Comparison of ENCODE assay signal across 21 cellular contexts in the genomic region with DNA sequence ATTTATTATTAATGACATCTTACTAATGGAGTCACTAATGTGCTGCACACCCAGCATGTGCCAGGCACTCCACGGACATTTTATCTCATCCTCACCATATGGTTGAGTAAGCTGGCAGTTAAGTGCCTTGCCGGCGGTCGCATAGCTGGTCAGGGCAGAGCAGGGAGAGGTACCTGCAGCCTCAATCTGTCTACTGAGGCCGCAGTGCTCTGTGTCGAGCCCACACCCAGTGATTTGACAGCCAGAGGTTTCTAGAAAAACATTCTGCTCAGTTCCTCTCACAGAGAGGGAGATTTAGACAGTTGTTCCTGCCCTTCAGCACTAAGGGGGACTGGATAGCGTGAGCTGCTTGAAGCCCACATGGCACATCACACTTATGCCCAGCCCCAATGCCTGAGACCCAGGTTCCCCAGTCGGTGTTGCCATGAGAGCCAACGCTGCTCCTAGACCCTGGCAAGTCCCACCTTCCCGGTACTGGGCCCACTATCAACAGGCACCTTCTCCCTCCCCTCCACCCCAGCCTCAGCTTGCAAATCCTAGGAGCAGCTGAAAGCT. TPM values are rescaled to one million over a fixed set of nuclear protein-coding genes. Genes with fewer than 3 reads are reported as not detected.
A peak's percentile ranks its signal among the peaks of the same experiment; 100 is the strongest.
DNase-seq lines count a peak whose midpoint lies in the region; ATAC-seq, FAIRE-seq and TF ChIP-seq lines count a peak whose summit lies in the region.
"Had no signal": no experiment of that assay in that cellular context is flagged by ENCODE, and none has a peak within 500 bp of the region (broad histone marks: within the 10 kb centered on the region; RNA-seq: fewer than 3 reads in every experiment).

No MANE protein-coding gene starts in this region.

- TF ChIP-seq CTCF in GM12878 (IDR thresholded peaks at IDR 0.05 in 2 of 3, conservative IDR thresholded peaks at IDR 0.05 in 1 of 3; ENCODE audit: control insufficient read depth in 2 of 3, extremely low read depth in 1 of 3, insufficient read depth in 1 of 3, low read depth in 3 of 3, low read length in 3 of 3) (no peak), right lobe of liver (IDR thresholded peaks at IDR 0.05) (no peak), foreskin fibroblast (IDR thresholded peaks at IDR 0.05; ENCODE audit: low read depth, low read length) (no peak), breast epithelium (IDR thresholded peaks at IDR 0.05) (no peak)
- TF ChIP-seq CTCF in CD8-positive, alpha-beta T cell (IDR thresholded peaks at IDR 0.05) = no peak

- intact Hi-C loops in GM12878 (cut with micrococcal nuclease; ENCODE audit: unreplicated experiment) (no loop called here), right lobe of liver (cut with DNase I) (no loop called here), breast epithelium (cut with DNase I; ENCODE audit: low total_unique reads) (no loop called here)
- intact Hi-C loops in CD8-positive, alpha-beta T cell (cut with DNase I, micrococcal nuclease) = no loop called here

- H3K4me2 ChIP-seq in BLaER1 (peak overlapping the region; percentile 86), GM12878 (ENCODE audit: control insufficient read depth, insufficient read depth) (no peak overlapping the region)

- peaks cover 3% of the 10 kb centered on the region for H3K4me1 Mint-ChIP-seq in CD8-positive, alpha-beta T cell (ENCODE audit: low read depth)

- POLR2A ChIA-PET in GM12878 (lab: Charles Lee) = no interaction called here
- POLR2A ChIA-PET in CD8-positive, alpha-beta T cell (lab: Charles Lee) = no interaction called here

- H3K27me3 Mint-ChIP-seq in CD8-positive, alpha-beta T cell (ENCODE audit: low read depth) = no peaks in the 10 kb centered on the region
- H3K27me3 Mint-ChIP-seq: activated CD4-positive, alpha-beta memory T cell treated with anti-CD3 and anti-CD28 coated beads for 36 hours had no signal

- SMC1A ChIA-PET in GM12878 (lab: Charles Lee; ENCODE audit: uncharacterized antibody, unreplicated experiment) = interaction anchor here (1.0 kb wide), 1 partner anchor 13 kb away, joined by 3 read pairs; no protein-coding TSS in a partner anchor

- no peak for TF ChIP-seq RAD21 in GM12878 (IDR thresholded peaks at IDR 0.05; ENCODE audit: insufficient read depth, low read depth, low read length)

- H3K9me3 Mint-ChIP-seq in CD8-positive, alpha-beta T cell = no peaks in the 10 kb centered on the region
- H3K9me3 Mint-ChIP-seq: activated CD4-positive, alpha-beta memory T cell treated with anti-CD3 and anti-CD28 coated beads for 36 hours; neural crest cell had no signal

- H3K27ac ChIP-seq in BLaER1 (peak overlapping the region; percentile 59), GM12878 (ENCODE audit: control insufficient read depth, insufficient read depth) (no peak overlapping the region), right lobe of liver (peak overlapping the region in 2 of 3 donors; percentile 77 to 93), breast epithelium (no peak overlapping the region)
- H3K27ac ChIP-seq in CD8-positive, alpha-beta T cell (ENCODE audit: low read depth, low read length) = no peak overlapping the region
- H3K27ac ChIP-seq: esophagus squamous epithelium, prostate gland, WERI-Rb-1 had no signal

- no peak for FAIRE-seq in GM12878 (lab: Jason Lieb, UNC)

- ATAC-seq in GM12878 = no peak
- ATAC-seq in right lobe of liver = no peak
- ATAC-seq in CD8-positive, alpha-beta T cell = no peak
- ATAC-seq: left colon had no signal

- H3K9ac ChIP-seq in BLaER1 (peak overlapping the region; percentile 13; the same call in 1 of the 2 replicates), GM12878 (ENCODE audit: control insufficient read depth, insufficient read depth, low read length) (no peak overlapping the region)

- H3K79me2 ChIP-seq in GM12878 (ENCODE audit: control insufficient read depth, insufficient read depth, low read length) = no peaks in the 10 kb centered on the region

- H3K9me3 ChIP-seq in BLaER1 (peaks cover 16% of the 10 kb centered on the region), GM12878 (replicated peaks; ENCODE audit: control insufficient read depth, insufficient read depth, low read length) (no peaks in the 10 kb centered on the region), right lobe of liver (no peaks in the 10 kb centered on the region), breast epithelium (no peaks in the 10 kb centered on the region)
- H3K9me3 ChIP-seq in CD8-positive, alpha-beta T cell (ENCODE audit: low read length) = no peaks in the 10 kb centered on the region
- H3K9me3 ChIP-seq: esophagus squamous epithelium, prostate gland had no signal

- in situ Hi-C loops in G401 (cut with HindIII; ENCODE audit: low sequenced_read_pairs) = no loop called here
- in situ Hi-C loops in GM12878 (cut with MboI) = no loop called here

- no peak overlapping the region for H3K4me3 Mint-ChIP-seq in CD8-positive, alpha-beta T cell
- H3K4me3 Mint-ChIP-seq: activated CD4-positive, alpha-beta memory T cell treated with anti-CD3 and anti-CD28 coated beads for 36 hours; neural crest cell had no signal

- peak; percentile 88 for DNase-seq in G401 (ENCODE audit: low spot score)
- DNase-seq in GM12878 (ENCODE audit: low read depth, low spot score) = no peak
- DNase-seq in right lobe of liver = no peak
- no peak for DNase-seq in foreskin fibroblast
- no peak for DNase-seq in CD8-positive, alpha-beta T cell
- no peak for DNase-seq in breast epithelium (ENCODE audit: low spot score in 2 of 2)
- DNase-seq: activated CD4-positive, alpha-beta memory T cell treated with anti-CD3 and anti-CD28 coated beads for 36 hours; amygdala; COR-L47; effector memory CD4-positive, alpha-beta T cell; esophagus squamous epithelium; GDM1; left colon; NCI-H1694; NCI-H510A; stimulated activated CD4-positive, alpha-beta T cell treated with anti-CD3 and anti-CD28 coated beads, Interleukin-4, amount 100 ng/mL, for 4 hours; WERI-Rb-1 had no signal

- TF ChIP-seq EP300 in GM12878 (IDR thresholded peaks at IDR 0.05; ENCODE audit: borderline replicate concordance in 1 of 2, control insufficient read depth in 1 of 2, low read depth in 2 of 2, low read length in 2 of 2) = no peak

- H3K27ac Mint-ChIP-seq in CD8-positive, alpha-beta T cell = no peak overlapping the region
- H3K27ac Mint-ChIP-seq: activated CD4-positive, alpha-beta memory T cell treated with anti-CD3 and anti-CD28 coated beads for 36 hours had no signal

- no TSS peak for BruUV-seq in GM12878 (replicated peaks; lab: Mats Ljungman, UMichigan)

- H4K20me1 ChIP-seq in BLaER1 (no peaks in the 10 kb centered on the region), GM12878 (ENCODE audit: control insufficient read depth, insufficient read depth) (no peaks in the 10 kb centered on the region)

- peaks cover 8% of the 10 kb centered on the region; the same call in 1 of the 2 replicates for H3K36me3 ChIP-seq in BLaER1
- no peaks in the 10 kb centered on the region for H3K36me3 ChIP-seq in GM12878 (ENCODE audit: control insufficient read depth in 2 of 2, insufficient read depth in 2 of 2, low read length in 1 of 2)
- H3K36me3 ChIP-seq in right lobe of liver = no peaks in the 10 kb centered on the region
- H3K36me3 ChIP-seq in CD8-positive, alpha-beta T cell (ENCODE audit: insufficient read depth, low read length) = no peaks in the 10 kb centered on the region
- H3K36me3 ChIP-seq in breast epithelium = no peaks in the 10 kb centered on the region
- H3K36me3 ChIP-seq: esophagus squamous epithelium, prostate gland, WERI-Rb-1 had no signal

- H3K36me3 Mint-ChIP-seq in CD8-positive, alpha-beta T cell = no peaks in the 10 kb centered on the region
- H3K36me3 Mint-ChIP-seq: activated CD4-positive, alpha-beta memory T cell treated with anti-CD3 and anti-CD28 coated beads for 36 hours had no signal

- H3K4me1 ChIP-seq in BLaER1 (peaks cover 85% of the 10 kb centered on the region), GM12878 (ENCODE audit: control insufficient read depth, insufficient read depth, low read length) (no peaks in the 10 kb centered on the region), right lobe of liver (peaks cover 0 to 50% (median 15%) of the 10 kb centered on the region in 4 donors), breast epithelium (no peaks in the 10 kb centered on the region)
- no peaks in the 10 kb centered on the region for H3K4me1 ChIP-seq in CD8-positive, alpha-beta T cell (ENCODE audit: insufficient read depth, low read length)
- H3K4me1 ChIP-seq: prostate gland had no signal

- RAD21 ChIA-PET in GM12878 (lab: Charles Lee; ENCODE audit: unreplicated experiment) = interaction anchor here (0.5 to 0.7 kb wide), 2 partner anchors 165 to 323 kb away, joined by 3 to 4 read pairs; no protein-coding TSS in a partner anchor

- CTCF ChIA-PET in GM12878 (lab: Yijun Ruan, JAX) = no interaction called here
- CTCF ChIA-PET in CD8-positive, alpha-beta T cell (lab: Charles Lee) = no interaction called here

- TF ChIP-seq POLR2A in GM12878 (IDR thresholded peaks at IDR 0.05; ENCODE audit: low read depth, low read length) (no peak), right lobe of liver (IDR thresholded peaks at IDR 0.05) (no peak), breast epithelium (IDR thresholded peaks at IDR 0.05) (no peak)

- H3K4me3 ChIP-seq in BLaER1 (0 out of 2 replicates have a peak overlapping the region, but pooled peaks have one; percentile 13), GM12878 (no peak overlapping the region), right lobe of liver (peak overlapping the region in 1 of 3 donors; percentile 46), foreskin fibroblast (ENCODE audit: low read depth in 1 of 2, low read length in 2 of 2) (no peak overlapping the region), breast epithelium (no peak overlapping the region)
- no peak overlapping the region for H3K4me3 ChIP-seq in CD8-positive, alpha-beta T cell (ENCODE audit: low read depth, low read length)
- H3K4me3 ChIP-seq: esophagus squamous epithelium, prostate gland had no signal

- 82% methylated on average over 10 of the region's 10 CpGs for WGBS in GM12878 (ENCODE audit: insufficient coverage, insufficient replicate concordance, low lambda C conversion rate, missing lambda C conversion rate)
- WGBS in right lobe of liver (ENCODE audit: insufficient coverage, low coverage, low lambda C conversion rate, missing lambda C conversion rate) = 49% methylated on average over 8 of the region's 10 CpGs

- H3K27me3 ChIP-seq in BLaER1 (0 out of 2 replicates have a peak, but pooled peaks cover 5% of the 10 kb centered on the region), GM12878 (replicated peaks in 1 of 2; ENCODE audit: control insufficient read depth in 2 of 2, insufficient read depth in 2 of 2, low read length in 1 of 2) (no peaks in the 10 kb centered on the region), right lobe of liver (no peaks in the 10 kb centered on the region), breast epithelium (no peaks in the 10 kb centered on the region)
- no peaks in the 10 kb centered on the region for H3K27me3 ChIP-seq in CD8-positive, alpha-beta T cell (ENCODE audit: insufficient read depth, low read length)
- H3K27me3 ChIP-seq: esophagus squamous epithelium had no signal

- no peak overlapping the region for H2AFZ ChIP-seq in GM12878 (ENCODE audit: control insufficient read depth, low read depth, low read length)

RNA-seq across cellular contexts. Expression of gene LIPC, which starts 2.6 kb away (rescaled TPM):
- not detected in 2 replicates for total RNA-seq in G401 (2014; rRNA removed; shearing (Covaris generic))
- 2.2 and 2.5 TPM in 2 replicates for total RNA-seq in GM12878 (2013; cell fraction: nucleolus; rRNA removed)
- total RNA-seq in GM12878 (2014; rRNA removed) = 0.11 and 0.23 TPM in 2 replicates
- total RNA-seq in GM12878 (2014; rRNA removed; fragmentation: Illumina TruSeq; extraction: Trizol) = 0.28 and 0.31 TPM in 2 replicates
- total RNA-seq in GM12878 (2021) = 0.18 TPM in 1 of 2 replicates, not detected in the other
- polyA plus RNA-seq in GM12878 (2011; ENCODE audit: low read depth) = not detected
- 0.07 and 0.10 TPM in 2 replicates for polyA plus RNA-seq in GM12878 (2011; rRNA removed)
- polyA plus RNA-seq in GM12878 (2011; cell fraction: cytosol; rRNA removed) = 0.18 and 0.21 TPM in 2 replicates
- polyA plus RNA-seq in GM12878 (2011; cell fraction: nucleus; rRNA removed) = 0.15 and 0.34 TPM in 2 replicates
- polyA plus RNA-seq in GM12878 (2012) = 0.15 and 0.24 TPM in 2 replicates
- polyA plus RNA-seq in GM12878 (2014; fragmentation: Illumina TruSeq; extraction: Trizol) = 0.16 TPM in 1 of 2 replicates, not detected in the other
- polyA plus RNA-seq in GM12878 (2014; fragmentation: Nextera tagmentation; extraction: Ambion mirVana) = under 1 TPM; 0.06 to 0.09 TPM
- 0.14 and 0.18 TPM in 2 replicates for polyA plus RNA-seq in GM12878 (2014; rRNA removed)
- under 1 TPM in 1 of 2 experiments, not detected in 1; 0.07 TPM for polyA plus RNA-seq in GM12878 (2016; fragmentation: Nextera tagmentation; extraction: Ambion mirVana)
- 0.21 TPM in 1 of 2 replicates, not detected in the other for polyA minus RNA-seq in GM12878 (2011; rRNA and poly(A)+ RNA removed)
- polyA minus RNA-seq in GM12878 (2011; cell fraction: cytosol; rRNA and poly(A)+ RNA removed) = not detected in 2 replicates
- polyA minus RNA-seq in GM12878 (2011; cell fraction: nucleus; rRNA and poly(A)+ RNA removed) = 0.60 TPM in 1 of 2 replicates, not detected in the other
- 100 to 1,000 TPM in 2 of 6 experiments, 10 to 100 TPM in 4; 31.1 to 213 (median 86.1) TPM for total RNA-seq in right lobe of liver
- total RNA-seq in CD8-positive, alpha-beta T cell = 1 to 10 TPM in 1 of 2 experiments, under 1 TPM in 1; 0.86 to 1.5 TPM
- under 1 TPM in 2 of 3 donors, not detected in 1; 0.15 to 0.80 TPM for total RNA-seq in breast epithelium
- total RNA-seq: activated CD4-positive, alpha-beta memory T cell treated with anti-CD3 and anti-CD28 coated beads for 36 hours; chondrocyte; neural crest cell had no signal

Comparison
In these comparisons a context has a peak if more than half of its experiments do, and no peak if none do; other contexts are left out.
1. H3K27ac ChIP-seq: peak in BLaER1 (single experiment) and right lobe of liver (2 of 3); none in GM12878 (single experiment), CD8-positive, alpha-beta T cell (single experiment) and breast epithelium (0 of 2).
2. RNA of gene LIPC, which starts 2.6 kb away (total RNA-seq): 31.1 to 213 TPM in right lobe of liver; 0.86 to 1.5 TPM in CD8-positive, alpha-beta T cell, 0.11 to 2.5 TPM in GM12878, 0.15 to 0.80 TPM in breast epithelium and not detected in G401; every median in the first group is over 4 times any median in the second.